In genomic region chr3:130002666-130003598, GRCh38 we compare ENCODE assay signal across 8 cellular contexts. TPM values are rescaled to one million over a fixed set of nuclear protein-coding genes. Genes with fewer than 3 reads are reported as not detected.
DNase-seq lines count a peak whose midpoint lies in the region; ATAC-seq and TF ChIP-seq lines count a peak whose summit lies in the region.
"Not testable (repeated sequence)": the region's sequence is repeated elsewhere in the genome, so short reads cannot be mapped to it uniquely, and the experiment has no call there.

No MANE protein-coding gene starts in this region.

- peak; percentile 31 for TF ChIP-seq CTCF in AG10803 (conservative IDR thresholded peaks at IDR 0.05; ENCODE audit: low read length)
- TF ChIP-seq CTCF in GM20000 (IDR thresholded peaks at IDR 0.05; ENCODE audit: extremely low read depth, missing control alignments), result peak; percentile 94
- peak in 3 of 6 experiments; percentile 71 to 93 (median 82) for TF ChIP-seq CTCF in adrenal gland (IDR thresholded peaks at IDR 0.05)
- peak; percentile 77 for TF ChIP-seq CTCF in glutamatergic neuron (IDR thresholded peaks at IDR 0.05; ENCODE audit: partially characterized antibody, unreplicated experiment)

- H3K27ac Mint-ChIP-seq in glutamatergic neuron (ENCODE audit: unreplicated experiment), result not testable (repeated sequence)
- peak overlapping the region in 1 of 10 donors; percentile 63 for H3K27ac Mint-ChIP-seq in naive thymus-derived CD8-positive, alpha-beta T cell

- peaks cover 16% of the 10 kb centered on the region for H3K27me3 Mint-ChIP-seq in glutamatergic neuron (ENCODE audit: unreplicated experiment)
- H3K27me3 Mint-ChIP-seq in naive thymus-derived CD8-positive, alpha-beta T cell, result peaks cover 13 to 52% (median 28%) of the 10 kb centered on the region in 5 donors

- H3K27me3 ChIP-seq in adrenal gland, result not testable (repeated sequence)

- peak; percentile 50 to 73 for ATAC-seq in naive thymus-derived CD8-positive, alpha-beta T cell

- not testable (repeated sequence) for H3K9me3 ChIP-seq in adrenal gland (replicated peaks in 1 of 3)

- POLR2A ChIA-PET in naive thymus-derived CD8-positive, alpha-beta T cell (lab: Charles Lee), result not testable (repeated sequence)

- peak; percentile 9 for DNase-seq in AG10803 (ENCODE audit: low read depth)
- peak; percentile 85 for DNase-seq in GM20000 (ENCODE audit: low spot score)
- DNase-seq in NCI-H226, result peak; percentile 15
- peak; percentile 18 to 55 (median 42) for DNase-seq in activated CD4-positive, CD25-positive, alpha-beta regulatory T cell (lab: John Stamatoyannopoulos, UW)
- peak in 5 of 7 donors; percentile 30 to 63 (median 48) for DNase-seq in adrenal gland
- peak; percentile 81 for DNase-seq in glutamatergic neuron
- DNase-seq in naive thymus-derived CD8-positive, alpha-beta T cell, result peak; percentile 32 to 77 (median 68)
- peak; percentile 25 for DNase-seq in stimulated activated CD8-positive, alpha-beta memory T cell treated with anti-CD3 and anti-CD28 coated beads, Interleukin-12 subunit alpha, Interleukin-12 subunit beta, amount 100 ng/mL, for 24 hours (ENCODE audit: extremely low read depth)

- H3K4me1 Mint-ChIP-seq in glutamatergic neuron (ENCODE audit: low read depth, unreplicated experiment), result not testable (repeated sequence)
- H3K4me1 Mint-ChIP-seq in naive thymus-derived CD8-positive, alpha-beta T cell, result peaks cover 3 to 11% (median 7%) of the 10 kb centered on the region in 4 donors

- not testable (repeated sequence) for H3K9me3 Mint-ChIP-seq in glutamatergic neuron (ENCODE audit: unreplicated experiment); naive thymus-derived CD8-positive, alpha-beta T cell

- not testable (repeated sequence) for H3K27ac ChIP-seq in adrenal gland

- intact Hi-C loops in adrenal gland (cut with DNase I), result loop anchor here in 1 of 2 donors (5.0 kb wide), 1 partner anchor 61 kb away; no protein-coding TSS in a partner anchor

- not testable (repeated sequence) for H3K36me3 Mint-ChIP-seq in glutamatergic neuron (ENCODE audit: unreplicated experiment); naive thymus-derived CD8-positive, alpha-beta T cell

- not testable (repeated sequence) for TF ChIP-seq POLR2A in adrenal gland (IDR thresholded peaks at IDR 0.05)

- peak overlapping the region; percentile 32 for H3K4me3 Mint-ChIP-seq in glutamatergic neuron (ENCODE audit: unreplicated experiment)
- H3K4me3 Mint-ChIP-seq in naive thymus-derived CD8-positive, alpha-beta T cell, result peak overlapping the region; percentile 55 to 77 (median 70)

- H3K36me3 ChIP-seq in adrenal gland (replicated peaks in 1 of 2), result not testable (repeated sequence)

- WGBS in adrenal gland, 4 donors, result 3 to 85% (median 10%) methylated on average over 2 to 76 of the region's 86 CpGs

- H3K4me3 ChIP-seq in AG10803 (ENCODE audit: low read length) (peak overlapping the region; percentile 50), adrenal gland (peak overlapping the region in 1 of 4 donors; percentile 62)

- H3K4me1 ChIP-seq in adrenal gland (replicated peaks in 1 of 2), result not testable (repeated sequence)

RNA-seq across cellular contexts. Expression of gene TRH, which starts 28.4 kb away (rescaled TPM):
- total RNA-seq in adrenal gland (not detected), glutamatergic neuron (ENCODE audit: unreplicated experiment) (1.7 TPM)
- under 1 TPM in 1 of 3 donors, not detected in 2; 0.07 TPM for polyA plus RNA-seq in adrenal gland
- total RNA-seq in naive thymus-derived CD8-positive, alpha-beta T cell, result not detected
- polyA plus RNA-seq in naive thymus-derived CD8-positive, alpha-beta T cell, result not detected

Comparison
In these comparisons a context has a peak if more than half of its experiments do, and no peak if none do; other contexts are left out.
1. DNase-seq: peak in every context shown above with its lines; median percentile 85 in GM20000; 81 in glutamatergic neuron; 68 in naive thymus-derived CD8-positive, alpha-beta T cell; 48 in adrenal gland; 42 in activated CD4-positive, CD25-positive, alpha-beta regulatory T cell; 25 in stimulated activated CD8-positive, alpha-beta memory T cell treated with anti-CD3 and anti-CD28 coated beads, Interleukin-12 subunit alpha, Interleukin-12 subunit beta, amount 100 ng/mL, for 24 hours; 15 in NCI-H226; 9 in AG10803.